8 cellular contexts compared by ENCODE assay signal in the genomic region with DNA sequence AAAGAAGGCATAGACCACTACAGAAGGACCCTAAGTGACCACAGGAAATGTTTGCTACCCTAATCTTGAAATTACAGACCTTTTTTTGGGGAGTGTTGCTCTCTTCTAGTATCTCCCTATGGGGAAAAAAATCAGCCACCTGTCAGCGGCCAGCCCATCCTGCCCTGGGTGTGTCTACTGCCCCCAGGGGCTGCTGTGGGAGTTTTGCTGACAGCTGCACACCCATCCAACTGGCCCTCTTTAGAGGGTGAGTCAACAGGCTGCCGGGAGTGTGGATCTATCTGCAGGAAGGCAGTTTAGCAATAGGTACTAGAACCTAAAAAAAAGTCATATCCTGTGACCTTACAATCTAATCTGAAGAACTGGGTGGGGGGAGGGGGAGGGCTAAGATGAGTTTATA. TPM values are rescaled to one million over a fixed set of nuclear protein-coding genes. Genes with fewer than 3 reads are reported as not detected.
DNase-seq lines count a peak whose midpoint lies in the region; ATAC-seq, FAIRE-seq and TF ChIP-seq lines count a peak whose summit lies in the region.

No MANE protein-coding gene starts in this region.

- FAIRE-seq in astrocyte (lab: Jason Lieb, UNC), result no peak

- no peak for DNase-seq in SK-N-SH
- DNase-seq in NCI-H2107 treated with DMSO at 0.1 percent for 48 hours (lab: John Stamatoyannopoulos, UW; ENCODE audit: unreplicated experiment), result peak; percentile 56
- DNase-seq in astrocyte (ENCODE audit: low read depth), result no peak
- DNase-seq in right lobe of liver, result peak in 2 of 3 donors; percentile 62 to 72
- DNase-seq in tibial nerve (ENCODE audit: low spot score in 2 of 2), result no peak

- H3K9me2 ChIP-seq in SK-N-SH, result no peaks in the 10 kb centered on the region

- no peaks in the 10 kb centered on the region for H3K36me3 ChIP-seq in SK-N-SH (replicated peaks in 1 of 2; ENCODE audit: control insufficient read depth in 1 of 2, insufficient read depth in 2 of 2, low read length in 1 of 2)
- no peaks in the 10 kb centered on the region for H3K36me3 ChIP-seq in astrocyte (ENCODE audit: insufficient read depth, low read length)
- no peaks in the 10 kb centered on the region for H3K36me3 ChIP-seq in right lobe of liver
- H3K36me3 ChIP-seq in tibial nerve, result no peaks in the 10 kb centered on the region

- CTCF ChIA-PET in SK-N-SH (lab: Yijun Ruan, JAX), result interaction anchor here (1.7 to 2.9 kb wide), 2 partner anchors 9 to 58 kb away, joined by 6 to 14 read pairs; no protein-coding TSS in a partner anchor

- no peak overlapping the region for H3K4me3 ChIP-seq in SK-N-SH (ENCODE audit: low read depth in 2 of 2, low read length in 1 of 2)
- no peak overlapping the region for H3K4me3 ChIP-seq in astrocyte (ENCODE audit: insufficient read depth, low read depth, low read length)
- H3K4me3 ChIP-seq in right lobe of liver, result no peak overlapping the region
- no peak overlapping the region for H3K4me3 ChIP-seq in tibial nerve

- H3K4me2 ChIP-seq in SK-N-SH (no peak overlapping the region), astrocyte (ENCODE audit: low read length) (peak overlapping the region; percentile 86)

- H3K9ac ChIP-seq in SK-N-SH (no peak overlapping the region), astrocyte (ENCODE audit: low read length) (no peak overlapping the region)

- no peak for TF ChIP-seq RAD21 in SK-N-SH (IDR thresholded peaks at IDR 0.05; ENCODE audit: low read length)

- H4K20me1 ChIP-seq in SK-N-SH (ENCODE audit: insufficient read depth) (no peaks in the 10 kb centered on the region), astrocyte (ENCODE audit: insufficient read depth, low read length) (no peaks in the 10 kb centered on the region)

- TF ChIP-seq EP300 in SK-N-SH (IDR thresholded peaks at IDR 0.05; ENCODE audit: borderline replicate concordance in 1 of 2, low read depth in 1 of 2, low read length in 1 of 2) (no peak), tibial nerve (IDR thresholded peaks at IDR 0.05) (no peak)

- H3K27me3 Mint-ChIP-seq in astrocyte (ENCODE audit: low read depth, unreplicated experiment), result peaks cover 4% of the 10 kb centered on the region

- TF ChIP-seq CTCF in SK-N-SH (IDR thresholded peaks at IDR 0.05), result no peak; the same call in 1 of the 2 replicates
- peak; percentile 23 for TF ChIP-seq CTCF in astrocyte (IDR thresholded peaks at IDR 0.05; ENCODE audit: insufficient read depth, low read depth, low read length)
- peak in 2 of 4 donors; percentile 14 to 22 for TF ChIP-seq CTCF in right lobe of liver (IDR thresholded peaks at IDR 0.05)
- TF ChIP-seq CTCF in tibial nerve (IDR thresholded peaks at IDR 0.05), result no peak

- 0 out of 3 replicates have a peak, but pooled peaks have one; percentile 21 for ATAC-seq in SK-N-SH treated with all-trans-retinoic acid at 6 μM for 48 hours
- ATAC-seq in right lobe of liver, result peak; percentile 3 to 59 (median 8)
- no peak for ATAC-seq in GM21717 (IDR thresholded peaks at IDR 0.05; ENCODE audit: unreplicated experiment)
- no peak for ATAC-seq in GM18907 (IDR thresholded peaks at IDR 0.05; ENCODE audit: unreplicated experiment)

- 43% methylated on average over 2 of the region's 2 CpGs for WGBS in SK-N-SH (ENCODE audit: low lambda C conversion rate)
- 40% methylated on average over 2 of the region's 2 CpGs for WGBS in right lobe of liver (ENCODE audit: insufficient coverage, low coverage, low lambda C conversion rate, missing lambda C conversion rate)
- 15 to 41% methylated on average over 2 of the region's 2 CpGs for WGBS in tibial nerve, 2 donors

- H3K9me3 ChIP-seq in SK-N-SH, result no peaks in the 10 kb centered on the region
- no peaks in the 10 kb centered on the region for H3K9me3 ChIP-seq in astrocyte (ENCODE audit: insufficient read depth, low read depth, low read length)
- H3K9me3 ChIP-seq in right lobe of liver, result no peaks in the 10 kb centered on the region
- no peaks in the 10 kb centered on the region for H3K9me3 ChIP-seq in tibial nerve

- H2AFZ ChIP-seq in SK-N-SH (ENCODE audit: low read depth) (no peak overlapping the region), astrocyte (ENCODE audit: low read depth, low read length) (no peak overlapping the region)

- H3K79me2 ChIP-seq in SK-N-SH (ENCODE audit: insufficient read depth) (no peaks in the 10 kb centered on the region), astrocyte (ENCODE audit: insufficient read depth, low read length) (no peaks in the 10 kb centered on the region)

- TF ChIP-seq POLR2A in right lobe of liver (IDR thresholded peaks at IDR 0.05), result no peak
- no peak for TF ChIP-seq POLR2A in tibial nerve (IDR thresholded peaks at IDR 0.05)

- peaks cover 4% of the 10 kb centered on the region for H3K36me3 Mint-ChIP-seq in astrocyte (ENCODE audit: low read depth, unreplicated experiment)

- H3F3A ChIP-seq in SK-N-SH (replicated peaks; ENCODE audit: insufficient read depth), result no peaks in the 10 kb centered on the region

- intact Hi-C loops in right lobe of liver (cut with DNase I), result no loop called here

- POLR2A ChIA-PET in SK-N-SH (lab: Yijun Ruan, JAX), result no interaction called here

- H3K4me1 Mint-ChIP-seq in astrocyte (ENCODE audit: low read depth, unreplicated experiment), result peaks cover 31% of the 10 kb centered on the region

- H3K27ac ChIP-seq in SK-N-SH (ENCODE audit: low read depth in 2 of 2, low read length in 1 of 2) (no peak overlapping the region), astrocyte (ENCODE audit: low read depth, low read length) (no peak overlapping the region), right lobe of liver (peak overlapping the region in 1 of 3 donors; percentile 60), tibial nerve (no peak overlapping the region)

- H3K4me1 ChIP-seq in SK-N-SH (ENCODE audit: control insufficient read depth in 1 of 2, insufficient read depth in 2 of 2, low read depth in 1 of 2, low read length in 1 of 2) (peaks cover 0 to 21% of the 10 kb centered on the region in 2 experiments; a peak in 1 of 4 replicates), astrocyte (ENCODE audit: insufficient read depth, low read length) (peaks cover 34% of the 10 kb centered on the region), right lobe of liver (peaks cover 0 to 44% (median 15%) of the 10 kb centered on the region in 4 donors), tibial nerve (peaks cover 0 to 37% (median 17%) of the 10 kb centered on the region in 4 donors)

- H3K9me3 Mint-ChIP-seq in astrocyte (ENCODE audit: unreplicated experiment), result peaks cover 1% of the 10 kb centered on the region

- peak overlapping the region; percentile 86 for H3K4me3 Mint-ChIP-seq in astrocyte (ENCODE audit: unreplicated experiment)

- H3K27me3 ChIP-seq in SK-N-SH (ENCODE audit: insufficient read depth), result 0 out of 2 replicates have a peak, but pooled peaks cover 5% of the 10 kb centered on the region
- peaks cover 12% of the 10 kb centered on the region for H3K27me3 ChIP-seq in astrocyte (ENCODE audit: insufficient read depth, low read length)
- H3K27me3 ChIP-seq in right lobe of liver, result no peaks in the 10 kb centered on the region
- peaks cover 0 to 28% of the 10 kb centered on the region in 2 donors for H3K27me3 ChIP-seq in tibial nerve

- H3K27ac Mint-ChIP-seq in astrocyte (ENCODE audit: unreplicated experiment), result peak overlapping the region; percentile 86

TF ChIP-seq in SK-N-SH treated with all-trans-retinoic acid at 6 μM for 48 hours, 23 proteins besides CTCF, POLR2A, EP300 and RAD21 (continues in another document):
- TF ChIP-seq ZFP30 (CRISPR knock-in tag; IDR thresholded peaks at IDR 0.05) (no peak), ZNF565 (CRISPR knock-in tag; conservative IDR thresholded peaks at IDR 0.05; ENCODE audit: low read depth) (no peak), CREB5 (CRISPR knock-in tag; IDR thresholded peaks at IDR 0.05; ENCODE audit: low read depth) (no peak), ZNF70 (CRISPR knock-in tag; IDR thresholded peaks at IDR 0.05) (no peak), SNAI2 (CRISPR knock-in tag; IDR thresholded peaks at IDR 0.05) (no peak), TOX (CRISPR knock-in tag; IDR thresholded peaks at IDR 0.05; ENCODE audit: borderline replicate concordance) (no peak), RARB (CRISPR knock-in tag; IDR thresholded peaks at IDR 0.05) (no peak)

TF ChIP-seq in SK-N-SH, 30 proteins besides CTCF, POLR2A, EP300 and RAD21 (continues in another document):
- TF ChIP-seq FOSL2 (IDR thresholded peaks at IDR 0.05; ENCODE audit: borderline replicate concordance, low read depth), result no peak
- no peak for TF ChIP-seq RFX5 (IDR thresholded peaks at IDR 0.05; ENCODE audit: low read length)
- TF ChIP-seq, protein P1, sequence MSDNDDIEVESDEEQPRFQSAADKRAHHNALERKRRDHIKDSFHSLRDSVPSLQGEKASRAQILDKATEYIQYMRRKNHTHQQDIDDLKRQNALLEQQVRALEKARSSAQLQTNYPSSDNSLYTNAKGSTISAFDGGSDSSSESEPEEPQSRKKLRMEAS (IDR thresholded peaks at IDR 0.05; ENCODE audit: low read depth), result no peak
- TF ChIP-seq FOXM1 (IDR thresholded peaks at IDR 0.05; ENCODE audit: low read depth), result no peak
- TF ChIP-seq SMC3 (IDR thresholded peaks at IDR 0.05; ENCODE audit: low read depth, low read length), result no peak
- no peak for TF ChIP-seq CHD2 (IDR thresholded peaks at IDR 0.05; ENCODE audit: low read length, partially characterized antibody)

RNA-seq across cellular contexts. Expression of gene DYSF, which starts 0.8 kb away (rescaled TPM):
- polyA plus RNA-seq in SK-N-SH (2012; rRNA removed), result 0.10 and 0.18 TPM in 2 replicates
- polyA plus RNA-seq in SK-N-SH (2012; cell fraction: cytosol; rRNA removed), result 0.05 and 0.16 TPM in 2 replicates
- polyA plus RNA-seq in SK-N-SH (2012; cell fraction: nucleus; rRNA removed), result 0.67 and 0.73 TPM in 2 replicates
- 123 and 140 TPM in 2 replicates for total RNA-seq in astrocyte
- 10 to 100 TPM; 21.8 to 55.0 (median 32.9) TPM for total RNA-seq in right lobe of liver
- 10 to 100 TPM in 1 of 4 donors, 1 to 10 TPM in 3; 4.2 to 12.0 (median 5.9) TPM for total RNA-seq in tibial nerve

Comparison
In these comparisons a context has a peak if more than half of its experiments do, and no peak if none do; other contexts are left out.
1. ATAC-seq: peak in SK-N-SH treated with all-trans-retinoic acid at 6 μM for 48 hours (single experiment) and right lobe of liver (4 of 4); none in GM21717 (single experiment) and GM18907 (single experiment).
2. DNase-seq: peak in NCI-H2107 treated with DMSO at 0.1 percent for 48 hours (single experiment) and right lobe of liver (2 of 3); none in SK-N-SH (single experiment), astrocyte (single experiment) and tibial nerve (0 of 2).